9 cellular contexts compared by ENCODE assay signal in genomic region chr7:150341263-150342118, GRCh38. TPM values are rescaled to one million over a fixed set of nuclear protein-coding genes. Genes with fewer than 3 reads are reported as not detected.
DNase-seq lines count a peak whose midpoint lies in the region; ATAC-seq and TF ChIP-seq lines count a peak whose summit lies in the region.
"Had no signal": no experiment of that assay in that cellular context is flagged by ENCODE, and none has a peak within 500 bp of the region (broad histone marks: within the 10 kb centered on the region; RNA-seq: fewer than 3 reads in every experiment).

Gene RARRES2 (minus strand): TSS chr7:150341629. CDS start chr7:150340609, 1,020 bp downstream.

- peak within 1 kb of the TSS; percentile 79 for H3K4me3 Mint-ChIP-seq in mesothelial cell of epicardium

- peak within 1 kb of the TSS; percentile 58 for H3K27ac ChIP-seq in stomach smooth muscle (ENCODE audit: low read length)
- H3K27ac ChIP-seq: PC-9 had no signal

- peak within 1 kb of the TSS; percentile 64 for H3K27ac Mint-ChIP-seq in mesothelial cell of epicardium

- peaks cover 11% of the 10 kb centered on the region for H3K9me3 Mint-ChIP-seq in mesothelial cell of epicardium

- peaks cover 41% of the 10 kb centered on the region for H3K27me3 Mint-ChIP-seq in mesothelial cell of epicardium (ENCODE audit: low read depth)

- no peak for ATAC-seq in GM18861 (IDR thresholded peaks at IDR 0.05; ENCODE audit: unreplicated experiment)

- H3K9me3 ChIP-seq in stomach smooth muscle (ENCODE audit: control insufficient read depth in 2 of 2, low read length in 2 of 2) = peaks cover 0 to 5% of the 10 kb centered on the region in 2 donors

- peak; percentile 49 for DNase-seq in SK-N-DZ (ENCODE audit: low spot score)
- peak; percentile 74 for DNase-seq in fibroblast of pulmonary artery (ENCODE audit: low read depth)
- no peak for DNase-seq in mesothelial cell of epicardium (ENCODE audit: low spot score in 2 of 2, unreplicated experiment in 2 of 2)
- no peak for DNase-seq in NOMO-1 (lab: John Stamatoyannopoulos, UW; ENCODE audit: unreplicated experiment in 2 of 2)
- DNase-seq in activated CD8-positive, alpha-beta memory T cell treated with anti-CD3 and anti-CD28 coated beads, Interleukin-2, amount 50 U/mL, for 4 hours = no peak
- no peak for DNase-seq in Kasumi-1 (lab: John Stamatoyannopoulos, UW)
- DNase-seq: PC-9 had no signal

- no peak for TF ChIP-seq CTCF in fibroblast of pulmonary artery (IDR thresholded peaks at IDR 0.05; ENCODE audit: low read length, missing control alignments)
- no peak for TF ChIP-seq CTCF in mesothelial cell of epicardium (IDR thresholded peaks at IDR 0.05; ENCODE audit: unreplicated experiment)

- H3K36me3 ChIP-seq in stomach smooth muscle (ENCODE audit: control insufficient read depth in 2 of 2, insufficient read depth in 2 of 2, low read length in 2 of 2) = peaks cover 5 to 8% of the 10 kb centered on the region in 2 donors

- H3K27me3 ChIP-seq in stomach smooth muscle (ENCODE audit: control insufficient read depth in 1 of 2, insufficient read depth in 2 of 2, low read length in 2 of 2) = no peaks in the 10 kb centered on the region

- peak within 1 kb of the TSS; percentile 75 to 79 for H3K9ac ChIP-seq in stomach smooth muscle (ENCODE audit: low read length in 2 of 2)

- peak within 1 kb of the TSS; percentile 64 for H3K4me3 ChIP-seq in fibroblast of pulmonary artery (replicated peaks; ENCODE audit: low read depth, low read length)
- H3K4me3 ChIP-seq in stomach smooth muscle (ENCODE audit: low read length in 2 of 2) = peak within 1 kb of the TSS; percentile 82 to 87
- H3K4me3 ChIP-seq: PC-9 had no signal

- H3K4me1 ChIP-seq in stomach smooth muscle (ENCODE audit: control insufficient read depth, insufficient read depth, low read length) = peaks cover 48% of the 10 kb centered on the region

- peaks cover 25% of the 10 kb centered on the region for H3K4me1 Mint-ChIP-seq in mesothelial cell of epicardium

- peaks cover 3% of the 10 kb centered on the region for H3K36me3 Mint-ChIP-seq in mesothelial cell of epicardium

RNA-seq across cellular contexts. Expression of gene RARRES2, which starts in this region (rescaled TPM):
- polyA plus RNA-seq in SK-N-DZ (2014; cell fraction: cytosol; rRNA removed) = 46.2 and 52.4 TPM in 2 replicates
- 69.4 and 86.4 TPM in 2 replicates for polyA plus RNA-seq in SK-N-DZ (2014; cell fraction: nucleus; rRNA removed)
- total RNA-seq in mesothelial cell of epicardium = 24.9 to 26.4 TPM (median 26.2 TPM) in 3 replicates
- total RNA-seq: PC-9 had no signal

Comparison
In these comparisons a context has a peak if more than half of its experiments do, and no peak if none do; other contexts are left out.
1. DNase-seq: peak in SK-N-DZ (single experiment) and fibroblast of pulmonary artery (single experiment); none in mesothelial cell of epicardium (0 of 2), NOMO-1 (0 of 2), activated CD8-positive, alpha-beta memory T cell treated with anti-CD3 and anti-CD28 coated beads, Interleukin-2, amount 50 U/mL, for 4 hours (single experiment) and Kasumi-1 (0 of 2).